9 cellular contexts compared by ENCODE assay signal in the genomic region with DNA sequence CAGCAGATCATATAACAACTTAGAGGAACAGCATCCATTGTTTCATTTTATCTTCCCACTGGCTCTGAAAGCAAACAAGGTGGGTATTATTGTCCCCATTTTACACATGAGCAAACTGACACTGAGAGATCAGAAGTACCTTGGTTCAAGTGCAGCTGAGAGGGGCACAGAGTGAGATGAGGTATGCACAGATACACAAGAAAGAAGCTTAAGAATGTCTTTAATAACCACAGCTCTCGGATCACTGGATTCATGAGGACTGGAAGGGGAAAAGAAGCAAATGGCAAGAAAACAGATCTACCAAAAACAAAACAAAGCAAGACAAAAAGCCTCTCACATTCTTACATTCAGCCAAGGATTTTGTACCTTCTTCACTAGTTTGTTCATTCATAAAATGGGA. TPM values are rescaled to one million over a fixed set of nuclear protein-coding genes. Genes with fewer than 3 reads are reported as not detected.
"Had no signal": no experiment of that assay in that cellular context is flagged by ENCODE, and none has a peak within 500 bp of the region (broad histone marks: within the 10 kb centered on the region; RNA-seq: fewer than 3 reads in every experiment).

No MANE protein-coding gene starts in this region.

- ATAC-seq: HCT116 had no signal

- H3K27ac ChIP-seq: GM23248, HL-60 had no signal

- H3K9ac ChIP-seq: GM23248 had no signal

- H3K4me1 ChIP-seq: HAP-1 had no signal

- H3K36me3 ChIP-seq: HAP-1 had no signal

- H3K4me3 ChIP-seq: GM23248, HAP-1 had no signal

- H3K9me3 ChIP-seq: HAP-1 had no signal

- DNase-seq: GM23248, GOT3, H7, HFFc6, KBM-7 had no signal

- H2AFZ ChIP-seq: GM23248 had no signal

RNA-seq across cellular contexts. Expression of a gene that starts 10.6 kb away (rescaled TPM):
- polyA plus RNA-seq: IgD-negative memory B cell had no signal
